In the genomic region with DNA sequence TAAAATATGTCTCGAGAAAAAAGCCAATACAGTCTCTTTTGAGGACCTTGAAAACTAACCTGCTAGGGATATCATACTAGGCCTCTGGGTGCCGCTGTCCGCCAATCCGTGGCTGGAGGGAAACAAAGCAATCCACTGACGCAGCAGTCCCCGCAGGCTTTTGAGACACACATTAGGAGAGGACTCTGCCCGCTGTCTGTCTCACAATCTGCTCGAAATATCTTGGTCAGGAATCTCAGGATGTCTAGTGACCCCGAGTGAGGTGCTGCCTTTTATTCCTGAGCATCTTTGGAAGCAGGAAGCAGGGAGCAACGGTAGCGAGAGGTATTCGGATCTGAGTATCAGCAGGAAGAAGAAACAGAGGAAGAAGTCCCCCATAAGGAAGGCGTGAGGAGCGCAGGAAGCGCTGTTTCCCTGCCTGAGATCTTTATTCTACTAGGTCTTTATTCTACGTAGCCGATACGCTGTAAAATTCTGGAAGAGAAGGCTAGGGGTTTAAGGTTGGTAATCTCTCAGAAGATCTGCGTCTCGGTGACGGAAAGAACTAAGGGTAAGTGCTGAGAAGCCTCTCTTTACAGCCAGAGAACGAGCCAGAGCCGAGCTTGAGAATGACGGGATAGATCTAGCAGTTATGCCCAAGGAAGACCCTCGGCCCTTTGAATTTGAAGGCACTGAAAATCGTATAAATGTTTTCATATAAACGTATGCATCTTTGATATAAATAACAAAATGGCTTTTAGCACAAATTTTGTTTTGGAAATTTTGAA, we compare ENCODE assay signal across 8 cellular contexts. TPM values are rescaled to one million over a fixed set of nuclear protein-coding genes. Genes with fewer than 3 reads are reported as not detected.
DNase-seq lines count a peak whose midpoint lies in the region; TF ChIP-seq lines count a peak whose summit lies in the region.

No MANE protein-coding gene starts in this region.

- H3K4me3 ChIP-seq in endodermal cell (ENCODE audit: low read length) (peak overlapping the region; percentile 61), muscle layer of colon (ENCODE audit: low read depth in 1 of 2, low read length in 2 of 2) (peak overlapping the region; percentile 37 to 72)

- peak overlapping the region; percentile 78 for H3K9ac ChIP-seq in ES-I3 (ENCODE audit: low read depth, low read length)
- H3K9ac ChIP-seq in endodermal cell (ENCODE audit: extremely low read depth, low read length, poor library complexity, severe bottlenecking): peak overlapping the region; percentile 28
- peak overlapping the region; percentile 38 for H3K9ac ChIP-seq in muscle layer of colon (ENCODE audit: low read length)

- peaks cover 13% of the 10 kb centered on the region; the same call in 1 of the 2 replicates for H3K9me3 Mint-ChIP-seq in HFFc6
- peaks cover 23% of the 10 kb centered on the region for H3K9me3 Mint-ChIP-seq in endodermal cell

- H3K4me3 Mint-ChIP-seq in HFFc6 (peak overlapping the region; percentile 94), endodermal cell (peak overlapping the region; percentile 71)

- WGBS in endodermal cell (ENCODE audit: insufficient coverage in 1 of 2, insufficient read length in 1 of 2), 2 experiments: 75 to 84% methylated on average over 27 of the region's 27 CpGs

- H3K4me1 Mint-ChIP-seq in HFFc6 (ENCODE audit: low read depth) (peaks cover 17% of the 10 kb centered on the region), endodermal cell (no peaks in the 10 kb centered on the region)

- no peaks in the 10 kb centered on the region; the same call in 1 of the 2 replicates for H3K9me3 ChIP-seq in ES-I3 (ENCODE audit: control insufficient read depth, insufficient read depth, low read length)
- H3K9me3 ChIP-seq in endodermal cell (ENCODE audit: control insufficient read depth, low read length): peaks cover 15% of the 10 kb centered on the region
- peaks cover 36% of the 10 kb centered on the region for H3K9me3 ChIP-seq in muscle layer of colon (ENCODE audit: low read length)

- H3K4me1 ChIP-seq in ES-I3 (ENCODE audit: insufficient read depth, low read length): no peaks in the 10 kb centered on the region
- H3K4me1 ChIP-seq in endodermal cell (ENCODE audit: control insufficient read depth, insufficient read depth, low read length): no peaks in the 10 kb centered on the region
- H3K4me1 ChIP-seq in muscle layer of colon (ENCODE audit: insufficient read depth, low read length): no peaks in the 10 kb centered on the region

- TF ChIP-seq CTCF in HFFc6 (IDR thresholded peaks at IDR 0.05) (peak; percentile 80), endodermal cell (conservative IDR thresholded peaks at IDR 0.05) (peak; percentile 89)

- H3K36me3 ChIP-seq in ES-I3 (ENCODE audit: insufficient read depth, low read length): no peaks in the 10 kb centered on the region
- no peaks in the 10 kb centered on the region for H3K36me3 ChIP-seq in endodermal cell (ENCODE audit: control insufficient read depth, insufficient read depth, low read length)
- no peaks in the 10 kb centered on the region for H3K36me3 ChIP-seq in muscle layer of colon (ENCODE audit: insufficient read depth, low read length)

- no peaks in the 10 kb centered on the region for H3K27me3 Mint-ChIP-seq in HFFc6 (ENCODE audit: insufficient read depth)
- peaks cover 13% of the 10 kb centered on the region for H3K27me3 Mint-ChIP-seq in endodermal cell (ENCODE audit: insufficient read depth)

- H3K27ac ChIP-seq in endodermal cell (ENCODE audit: low read depth, low read length): no peak overlapping the region
- no peak overlapping the region for H3K27ac ChIP-seq in muscle layer of colon (ENCODE audit: low read depth, low read length)

- peaks cover 6% of the 10 kb centered on the region for H3K36me3 Mint-ChIP-seq in HFFc6 (ENCODE audit: low read depth)
- peaks cover 9% of the 10 kb centered on the region for H3K36me3 Mint-ChIP-seq in endodermal cell (ENCODE audit: low read depth)

- DNase-seq in HFFc6 (peak; percentile 82), NCI-H446 treated with DMSO at 0.1 percent for 48 hours (lab: John Stamatoyannopoulos, UW) (peak; percentile 11), endodermal cell (peak; percentile 91), 8988T (no peak)
- peak; percentile 22 to 42 for DNase-seq in activated CD8-positive, alpha-beta memory T cell treated with anti-CD3 and anti-CD28 coated beads for 4 hours (ENCODE audit: low read depth in 2 of 2)
- peak; percentile 52 for DNase-seq in stimulated activated CD8-positive, alpha-beta memory T cell treated with anti-CD3 and anti-CD28 coated beads, Interleukin-7, amount 100 ng/mL, for 24 hours (ENCODE audit: low read depth)

- no peaks in the 10 kb centered on the region for H3K27me3 ChIP-seq in endodermal cell (ENCODE audit: control insufficient read depth, insufficient read depth, low read length, poor library complexity, severe bottlenecking)
- H3K27me3 ChIP-seq in muscle layer of colon (ENCODE audit: control insufficient read depth in 1 of 2, insufficient read depth in 2 of 2, low read length in 2 of 2): no peaks in the 10 kb centered on the region

- peak overlapping the region; percentile 92 for H3K27ac Mint-ChIP-seq in HFFc6
- H3K27ac Mint-ChIP-seq in endodermal cell: peak overlapping the region; percentile 98

RNA-seq across cellular contexts. Expression of gene PCDHGA1, which starts 4.0 kb away (rescaled TPM):
- total RNA-seq in HFFc6 (2021; fragmentation: NEBNext Ultra II Directional; extraction: Animal tissue kit (Norgen Biotek cat#: 25700)): 1 to 10 TPM in 4 of 6 experiments, under 1 TPM in 2; 0.91 to 1.6 (median 1.2) TPM
- total RNA-seq in endodermal cell: 1 to 10 TPM in 1 of 2 donors, under 1 TPM in 1; 0.38 to 2.2 TPM
- 0.28 TPM for polyA plus RNA-seq in endodermal cell (2013, experiment 1 of 2)
- 0.37 TPM for polyA plus RNA-seq in endodermal cell (2013, experiment 2 of 2)

RNA-seq across cellular contexts. Expression of gene TAF7, which starts 5.7 kb away (rescaled TPM):
- total RNA-seq in HFFc6 (2021; fragmentation: NEBNext Ultra II Directional; extraction: Animal tissue kit (Norgen Biotek cat#: 25700)): 10 to 100 TPM; 72.7 to 98.9 (median 74.8) TPM
- total RNA-seq in endodermal cell: 10 to 100 TPM; 85.4 to 99.0 TPM
- polyA plus RNA-seq in endodermal cell (2013, experiment 1 of 2): 142 TPM
- polyA plus RNA-seq in endodermal cell (2013, experiment 2 of 2): 156 TPM

RNA-seq across cellular contexts. Expression of gene PCDHGA2, which starts 12.3 kb away (rescaled TPM):
- total RNA-seq in HFFc6 (2021; fragmentation: NEBNext Ultra II Directional; extraction: Animal tissue kit (Norgen Biotek cat#: 25700)): 1 to 10 TPM; 1.3 to 3.7 (median 1.5) TPM
- 1 to 10 TPM in 1 of 2 donors, under 1 TPM in 1; 0.09 to 2.0 TPM for total RNA-seq in endodermal cell
- polyA plus RNA-seq in endodermal cell (2013, experiment 1 of 2): 0.32 TPM
- 0.21 TPM for polyA plus RNA-seq in endodermal cell (2013, experiment 2 of 2)

RNA-seq across cellular contexts. Expression of gene PCDHGA3, which starts 17.4 kb away (rescaled TPM):
- total RNA-seq in HFFc6 (2021; fragmentation: NEBNext Ultra II Directional; extraction: Animal tissue kit (Norgen Biotek cat#: 25700)): 10 to 100 TPM in 1 of 6 experiments, 1 to 10 TPM in 5; 1.9 to 10.2 (median 2.7) TPM
- 1 to 10 TPM in 1 of 2 donors, not detected in 1; 4.3 TPM for total RNA-seq in endodermal cell
- polyA plus RNA-seq in endodermal cell (2013, experiment 1 of 2): 2.7 TPM
- polyA plus RNA-seq in endodermal cell (2013, experiment 2 of 2): 1.9 TPM

RNA-seq across cellular contexts. Expression of gene SLC25A2, which starts 22.4 kb away (rescaled TPM):
- total RNA-seq in HFFc6 (2021; fragmentation: NEBNext Ultra II Directional; extraction: Animal tissue kit (Norgen Biotek cat#: 25700)): under 1 TPM in 1 of 6 experiments, not detected in 5; 0.17 TPM
- under 1 TPM; 0.55 to 0.68 TPM for total RNA-seq in endodermal cell
- not detected for polyA plus RNA-seq in endodermal cell (2013, experiment 1 of 2)
- polyA plus RNA-seq in endodermal cell (2013, experiment 2 of 2): not detected

Comparison
In these comparisons a context has a peak if more than half of its experiments do, and no peak if none do; other contexts are left out.
1. H3K9ac ChIP-seq: peak in every context shown above with its lines; median percentile 78 in ES-I3; 38 in muscle layer of colon; 28 in endodermal cell.